28 cellular contexts compared by ENCODE assay signal in the genomic region with DNA sequence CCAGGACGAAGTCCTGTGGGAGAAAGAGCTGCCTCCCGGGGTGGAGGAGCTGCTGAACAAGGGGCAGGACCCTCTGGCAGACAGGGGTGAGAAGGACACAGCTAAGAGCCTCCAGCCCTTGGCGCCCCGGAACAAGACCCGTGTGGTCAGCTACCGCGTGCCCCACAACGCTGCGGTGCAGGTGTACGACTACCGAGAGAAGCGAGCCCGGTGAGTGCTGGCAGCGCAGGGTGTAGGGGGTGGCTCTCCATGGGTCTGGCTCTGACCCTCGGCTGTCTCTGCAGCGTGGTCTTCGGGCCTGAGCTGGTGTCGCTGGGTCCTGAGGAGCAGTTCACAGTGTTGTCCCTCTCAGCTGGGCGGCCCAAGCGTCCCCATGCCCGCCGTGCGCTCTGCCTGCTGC.
"Had no signal": no experiment of that assay in that cellular context is flagged by ENCODE, and none has a peak within 500 bp of the region (broad histone marks: within the 10 kb centered on the region; RNA-seq: fewer than 3 reads in every experiment).

No MANE protein-coding gene starts in this region.

- H3K4me1 ChIP-seq: body of pancreas, foreskin keratinocyte, gastrocnemius medialis had no signal

- DNase-seq: activated CD4-positive, alpha-beta memory T cell treated with anti-CD3 and anti-CD28 coated beads for 36 hours; activated CD4-positive, alpha-beta T cell treated with anti-CD3 and anti-CD28 coated beads for 36 hours; activated CD4-positive, alpha-beta T cell treated with anti-CD3 and anti-CD28 coated beads, Interleukin-2, amount 10 ng/mL, durations not matched to agents 24 days and 14 days; activated CD4-positive, CD25-positive, alpha-beta regulatory T cell; activated CD4-positive, CD25-positive, alpha-beta regulatory T cell treated with anti-CD3 and anti-CD28 coated beads, Interleukin-2, amount 50 U/mL, for 72 hours; activated CD8-positive, alpha-beta memory T cell treated with anti-CD3 and anti-CD28 coated beads, Interleukin-2, amount 10 ng/mL, durations not matched to agents 7 days and 5 days; activated CD8-positive, alpha-beta memory T cell treated with anti-CD3 and anti-CD28 coated beads, Interleukin-2, amount 50 U/mL, for 4 hours; activated CD8-positive, alpha-beta T cell treated with anti-CD3 and anti-CD28 coated beads, Interleukin-2, amount 10 ng/mL, durations not matched to agents 7 days and 5 days; activated effector memory CD4-positive, alpha-beta T cell treated with anti-CD3 and anti-CD28 coated beads, Interleukin-2, amount 50 U/mL, for 16 hours; activated naive CD4-positive, alpha-beta T cell treated with anti-CD3 and anti-CD28 coated beads for 36 hours; activated naive CD8-positive, alpha-beta T cell treated with anti-CD3 and anti-CD28 coated beads for 36 hours; activated naive CD8-positive, alpha-beta T cell treated with anti-CD3 and anti-CD28 coated beads, Interleukin-2, amount 50 U/mL, for 24 hours; activated T-cell treated with anti-CD3 and anti-CD28 coated beads, Interleukin-2, amount 50 U/mL, for 1 hour; activated T-cell treated with anti-CD3 and anti-CD28 coated beads, Interleukin-2, amount 50 U/mL, for 48 hours; adrenal gland; amygdala; aorta; body of pancreas; caudate nucleus; cortex of kidney; dermis blood vessel endothelial cell; effector CD4-positive, alpha-beta T cell; effector memory CD8-positive, alpha-beta T cell; foreskin keratinocyte; gastrocnemius medialis; T-helper 2 cell had no signal

- ATAC-seq: activated CD4-positive, alpha-beta T cell treated with anti-CD3 and anti-CD28 coated beads for 36 hours; activated CD8-positive, alpha-beta memory T cell treated with anti-CD3 and anti-CD28 coated beads, Interleukin-2, amount 10 ng/mL, durations not matched to agents 7 days and 5 days; activated CD8-positive, alpha-beta T cell treated with anti-CD3 and anti-CD28 coated beads, Interleukin-2, amount 10 ng/mL, durations not matched to agents 7 days and 5 days; activated naive CD8-positive, alpha-beta T cell treated with anti-CD3 and anti-CD28 coated beads, Interleukin-2, amount 50 U/mL, for 24 hours; body of pancreas; effector memory CD8-positive, alpha-beta T cell; foreskin keratinocyte; gastrocnemius medialis had no signal

- H3K27ac ChIP-seq: body of pancreas, epithelial cell of prostate, foreskin keratinocyte, gastrocnemius medialis had no signal

- FAIRE-seq: colon had no signal

- H3K27me3 ChIP-seq: adrenal gland, body of pancreas, foreskin keratinocyte, gastrocnemius medialis had no signal

- H3K4me3 ChIP-seq: adrenal gland, body of pancreas, gastrocnemius medialis had no signal

- H3K9me3 ChIP-seq: adrenal gland, body of pancreas, gastrocnemius medialis had no signal
